ENCODE assay signal across 25 cellular contexts in the genomic region with DNA sequence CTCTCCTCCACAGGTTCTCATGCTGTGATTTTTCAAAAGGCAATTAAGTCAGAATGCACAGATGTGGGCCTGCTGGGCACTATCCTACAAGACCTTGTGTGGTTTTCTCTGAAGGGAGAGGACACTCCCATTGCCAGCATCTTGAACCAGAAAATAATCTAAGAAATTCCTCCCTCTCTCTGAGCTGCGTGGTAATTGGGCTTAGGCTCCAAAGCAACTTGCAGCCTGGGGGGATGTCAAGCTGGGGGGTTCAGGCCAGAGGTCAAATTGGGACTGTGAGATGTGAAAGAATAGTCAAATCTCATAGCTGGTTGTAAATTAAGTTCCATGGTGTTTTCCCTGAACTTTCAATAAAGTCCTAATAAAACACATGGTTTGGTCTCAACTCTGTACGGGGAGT.
"Had no signal": no experiment of that assay in that cellular context is flagged by ENCODE, and none has a peak within 500 bp of the region (broad histone marks: within the 10 kb centered on the region; RNA-seq: fewer than 3 reads in every experiment).

No MANE protein-coding gene starts in this region.

- H3K4me1 ChIP-seq: left lung, upper lobe of right lung, uterus had no signal

- H3K4me3 ChIP-seq: esophagus muscularis mucosa, heart right ventricle, left lung, mucosa of descending colon, pancreas, right lobe of liver, thoracic aorta, tibial nerve, upper lobe of right lung, uterus had no signal

- H3K4me3 Mint-ChIP-seq: mesothelial cell of epicardium; naive B cell; natural killer cell treated with Interleukin-12 subunit alpha and Interleukin-12 subunit beta and Interleukin-15 and Interleukin-18, amount 100 ng/mL, for 72 hours; stimulated activated naive B cell treated with anti-CD40 and anti-IgM and Interleukin-4, amounts not matched to agents 10 μg/mL and 1 μg/mL and 100 μg/mL, for 72 hours; stimulated activated naive CD8-positive, alpha-beta T cell treated with anti-CD3 and anti-CD28 coated beads, Interleukin-15, Interleukin-2, amounts not matched to agents 100 ng/mL and 50 ng/mL, for 24 hours had no signal

- H3K9me3 Mint-ChIP-seq: mesothelial cell of epicardium; naive B cell; stimulated activated naive B cell treated with anti-CD40 and anti-IgM and Interleukin-4, amounts not matched to agents 10 μg/mL and 1 μg/mL and 100 μg/mL, for 72 hours; stimulated activated naive CD8-positive, alpha-beta T cell treated with anti-CD3 and anti-CD28 coated beads, Interleukin-15, Interleukin-2, amounts not matched to agents 100 ng/mL and 50 ng/mL, for 24 hours had no signal

- H3K27me3 Mint-ChIP-seq: naive B cell; natural killer cell treated with Interleukin-12 subunit alpha and Interleukin-12 subunit beta and Interleukin-15 and Interleukin-18, amount 100 ng/mL, for 72 hours; stimulated activated naive B cell treated with anti-CD40 and anti-IgM and Interleukin-4, amounts not matched to agents 10 μg/mL and 1 μg/mL and 100 μg/mL, for 72 hours; stimulated activated naive CD8-positive, alpha-beta T cell treated with anti-CD3 and anti-CD28 coated beads, Interleukin-15, Interleukin-2, amounts not matched to agents 100 ng/mL and 50 ng/mL, for 24 hours had no signal

- DNase-seq: cortex of kidney; effector CD8-positive, alpha-beta T cell; foreskin melanocyte; glutamatergic neuron; heart right ventricle; hippocampal formation; left cardiac atrium; left lung; mesenchymal stem cell; mucosa of descending colon; naive B cell; pancreas; right lobe of liver; small intestine; stimulated activated CD4-positive, alpha-beta T cell treated with anti-CD3 and anti-CD28 coated beads, Interleukin-15, amount 100 ng/mL, for 24 hours; stimulated activated CD4-positive, alpha-beta T cell treated with anti-CD3 and anti-CD28 coated beads, Interleukin-2, amount 100 ng/mL, for 48 hours; stimulated activated naive B cell treated with anti-CD40 and anti-IgM and Interleukin-4, amounts not matched to agents 10 μg/mL and 1 μg/mL and 100 μg/mL, for 72 hours; upper lobe of right lung; uterus had no signal

- H3K27me3 ChIP-seq: esophagus muscularis mucosa, heart right ventricle, left lung, pancreas, right lobe of liver, tibial nerve, upper lobe of right lung, uterus had no signal

- H3K9me3 ChIP-seq: esophagus muscularis mucosa, heart right ventricle, left lung, mucosa of descending colon, pancreas, right lobe of liver, thoracic aorta, tibial nerve, upper lobe of right lung, uterus had no signal

- H3K36me3 ChIP-seq: esophagus muscularis mucosa, heart right ventricle, left lung, pancreas, right lobe of liver, thoracic aorta, tibial nerve, upper lobe of right lung had no signal

- H3K27ac Mint-ChIP-seq: naive B cell; natural killer cell treated with Interleukin-12 subunit alpha and Interleukin-12 subunit beta and Interleukin-15 and Interleukin-18, amount 100 ng/mL, for 72 hours; stimulated activated naive B cell treated with anti-CD40 and anti-IgM and Interleukin-4, amounts not matched to agents 10 μg/mL and 1 μg/mL and 100 μg/mL, for 72 hours; stimulated activated naive CD8-positive, alpha-beta T cell treated with anti-CD3 and anti-CD28 coated beads, Interleukin-15, Interleukin-2, amounts not matched to agents 100 ng/mL and 50 ng/mL, for 24 hours had no signal

- H3K27ac ChIP-seq: esophagus muscularis mucosa, heart right ventricle, left lung, pancreas, right lobe of liver, thoracic aorta, tibial nerve, upper lobe of right lung had no signal

- H3K4me1 Mint-ChIP-seq: naive B cell had no signal

- ATAC-seq: heart right ventricle; left cardiac atrium; left lung; mucosa of descending colon; natural killer cell treated with Interleukin-12 subunit alpha and Interleukin-12 subunit beta and Interleukin-15 and Interleukin-18, amount 100 ng/mL, for 72 hours; pancreas; right lobe of liver; stimulated activated naive B cell treated with anti-CD40 and anti-IgM and Interleukin-4, amounts not matched to agents 10 μg/mL and 1 μg/mL and 100 μg/mL, for 72 hours; upper lobe of right lung had no signal

- H3K36me3 Mint-ChIP-seq: mesothelial cell of epicardium; naive B cell; natural killer cell treated with Interleukin-12 subunit alpha and Interleukin-12 subunit beta and Interleukin-15 and Interleukin-18, amount 100 ng/mL, for 72 hours; stimulated activated naive B cell treated with anti-CD40 and anti-IgM and Interleukin-4, amounts not matched to agents 10 μg/mL and 1 μg/mL and 100 μg/mL, for 72 hours had no signal
